30 cellular contexts compared by ENCODE assay signal in genomic region chr12:15770021-15770420, GRCh38. TPM values are rescaled to one million over a fixed set of nuclear protein-coding genes. Genes with fewer than 3 reads are reported as not detected.
A peak's percentile ranks its signal among the peaks of the same experiment; 100 is the strongest.
DNase-seq lines count a peak whose midpoint lies in the region; FAIRE-seq and TF ChIP-seq lines count a peak whose summit lies in the region.
"Had no signal": no experiment of that assay in that cellular context is flagged by ENCODE, and none has a peak within 500 bp of the region (broad histone marks: within the 10 kb centered on the region; RNA-seq: fewer than 3 reads in every experiment).

No MANE protein-coding gene starts in this region.

- H3K4me2 ChIP-seq in GM23248 (ENCODE audit: unreplicated experiment): peak overlapping the region; percentile 11
- no peak overlapping the region for H3K4me2 ChIP-seq in astrocyte (ENCODE audit: low read length)
- H3K4me2 ChIP-seq: BLaER1 treated with 17β-estradiol and CSF1 and Interleukin-3, amounts not matched to agents 10 nM and 100 nM had no signal

- in situ Hi-C loops in GM23248 (cut with MboI): no loop called here

- no peaks in the 10 kb centered on the region for H4K20me1 ChIP-seq in GM23248 (ENCODE audit: insufficient read depth)
- H4K20me1 ChIP-seq in astrocyte (ENCODE audit: insufficient read depth, low read length): peaks cover 4% of the 10 kb centered on the region
- H4K20me1 ChIP-seq: BLaER1 treated with 17β-estradiol and CSF1 and Interleukin-3, amounts not matched to agents 10 nM and 100 nM had no signal

- no peaks in the 10 kb centered on the region for H3K9me2 ChIP-seq in GM23248 (ENCODE audit: insufficient read depth)

- H3K9me3 ChIP-seq in GM23248 (ENCODE audit: low read depth) (no peaks in the 10 kb centered on the region), astrocyte (ENCODE audit: insufficient read depth, low read depth, low read length) (no peaks in the 10 kb centered on the region)
- H3K9me3 ChIP-seq: BLaER1 treated with 17β-estradiol and CSF1 and Interleukin-3, amounts not matched to agents 10 nM and 100 nM; breast epithelium; HAP-1 had no signal

- H3K27ac Mint-ChIP-seq in astrocyte (ENCODE audit: unreplicated experiment) (peak overlapping the region; percentile 47), nephron progenitor cell (peak overlapping the region; percentile 85), type B pancreatic cell (peak overlapping the region; percentile 89)
- H3K27ac Mint-ChIP-seq: activated CD4-positive, alpha-beta T cell treated with anti-CD3 and anti-CD28 coated beads for 36 hours; activated CD8-positive, alpha-beta T cell treated with anti-CD3 and anti-CD28 coated beads for 36 hours; activated T-helper 17 cell treated with anti-CD3 and anti-CD28 coated beads, Interleukin-2, amount 50 U/mL, for 72 hours; naive B cell had no signal

- peaks cover 100% of the 10 kb centered on the region for H3K79me2 ChIP-seq in GM23248 (ENCODE audit: insufficient read depth)
- peaks cover 90% of the 10 kb centered on the region for H3K79me2 ChIP-seq in astrocyte (ENCODE audit: insufficient read depth, low read length)

- peaks cover 16% of the 10 kb centered on the region for H3F3A ChIP-seq in GM23248 (ENCODE audit: insufficient read depth)

- no peak for FAIRE-seq in astrocyte (lab: Jason Lieb, UNC)
- FAIRE-seq: GM12892 had no signal

- TF ChIP-seq CTCF in astrocyte (IDR thresholded peaks at IDR 0.05; ENCODE audit: insufficient read depth, low read depth, low read length) (no peak), nephron progenitor cell (IDR thresholded peaks at IDR 0.05) (no peak), type B pancreatic cell (conservative IDR thresholded peaks at IDR 0.05) (no peak)

- H3K4me1 Mint-ChIP-seq in astrocyte (ENCODE audit: low read depth, unreplicated experiment): peaks cover 17% of the 10 kb centered on the region
- H3K4me1 Mint-ChIP-seq in nephron progenitor cell: no peaks in the 10 kb centered on the region
- H3K4me1 Mint-ChIP-seq in type B pancreatic cell (ENCODE audit: unreplicated experiment): peaks cover 9% of the 10 kb centered on the region
- H3K4me1 Mint-ChIP-seq: activated CD4-positive, alpha-beta T cell treated with anti-CD3 and anti-CD28 coated beads for 36 hours; activated T-helper 17 cell treated with anti-CD3 and anti-CD28 coated beads, Interleukin-2, amount 50 U/mL, for 72 hours; naive B cell had no signal

- H3K4me3 Mint-ChIP-seq in astrocyte (ENCODE audit: unreplicated experiment) (no peak overlapping the region), nephron progenitor cell (no peak overlapping the region), type B pancreatic cell (no peak overlapping the region)
- H3K4me3 Mint-ChIP-seq: activated CD4-positive, alpha-beta T cell treated with anti-CD3 and anti-CD28 coated beads for 36 hours; activated CD8-positive, alpha-beta T cell treated with anti-CD3 and anti-CD28 coated beads for 36 hours; activated T-helper 17 cell treated with anti-CD3 and anti-CD28 coated beads, Interleukin-2, amount 50 U/mL, for 72 hours; naive B cell had no signal

- H3K4me1 ChIP-seq in GM23248 (ENCODE audit: insufficient read depth) (peaks cover 37% of the 10 kb centered on the region), astrocyte (ENCODE audit: insufficient read depth, low read length) (no peaks in the 10 kb centered on the region)

- H3K27me3 Mint-ChIP-seq in astrocyte (ENCODE audit: low read depth, unreplicated experiment): no peaks in the 10 kb centered on the region
- H3K27me3 Mint-ChIP-seq in nephron progenitor cell (ENCODE audit: low read depth, poor library complexity): no peaks in the 10 kb centered on the region
- H3K27me3 Mint-ChIP-seq in type B pancreatic cell: no peaks in the 10 kb centered on the region
- H3K27me3 Mint-ChIP-seq: activated T-helper 17 cell treated with anti-CD3 and anti-CD28 coated beads, Interleukin-2, amount 50 U/mL, for 72 hours had no signal

- peak overlapping the region; percentile 44 for H3K27ac ChIP-seq in GM23248
- H3K27ac ChIP-seq in astrocyte (ENCODE audit: low read depth, low read length): peak overlapping the region; percentile 15
- H3K27ac ChIP-seq: BLaER1 treated with 17β-estradiol and CSF1 and Interleukin-3, amounts not matched to agents 10 nM and 100 nM; VCaP had no signal

- H3K27me3 ChIP-seq in GM23248 (replicated peaks; ENCODE audit: insufficient read depth): no peaks in the 10 kb centered on the region
- H3K27me3 ChIP-seq in astrocyte (ENCODE audit: insufficient read depth, low read length): no peaks in the 10 kb centered on the region
- H3K27me3 ChIP-seq: BLaER1 treated with 17β-estradiol and CSF1 and Interleukin-3, amounts not matched to agents 10 nM and 100 nM; breast epithelium had no signal

- WGBS in GM23248 (ENCODE audit: low coverage in 1 of 2, low lambda C conversion rate in 2 of 2, missing lambda C conversion rate in 2 of 2), 2 experiments: 86 to 90% methylated on average over 3 of the region's 3 CpGs

- H3K9me3 Mint-ChIP-seq in astrocyte (ENCODE audit: unreplicated experiment) (no peaks in the 10 kb centered on the region), nephron progenitor cell (no peaks in the 10 kb centered on the region), type B pancreatic cell (no peaks in the 10 kb centered on the region)
- H3K9me3 Mint-ChIP-seq: activated CD8-positive, alpha-beta T cell treated with anti-CD3 and anti-CD28 coated beads for 36 hours; activated T-helper 17 cell treated with anti-CD3 and anti-CD28 coated beads, Interleukin-2, amount 50 U/mL, for 72 hours; naive B cell had no signal

- H3K36me3 ChIP-seq in GM23248 (ENCODE audit: low read depth) (peaks cover 4% of the 10 kb centered on the region; the same call in 1 of the 2 replicates), astrocyte (ENCODE audit: insufficient read depth, low read length) (no peaks in the 10 kb centered on the region)
- H3K36me3 ChIP-seq: BLaER1 treated with 17β-estradiol and CSF1 and Interleukin-3, amounts not matched to agents 10 nM and 100 nM; breast epithelium; HAP-1 had no signal

- no peak for DNase-seq in GM23248
- DNase-seq in astrocyte (ENCODE audit: low read depth): no peak
- no peak for DNase-seq in nephron progenitor cell
- no peak for DNase-seq in type B pancreatic cell (ENCODE audit: extremely low spot score, unreplicated experiment)
- no peak for DNase-seq in dermis blood vessel endothelial cell
- DNase-seq in kidney tubule cell (ENCODE audit: low spot score): no peak
- DNase-seq in nucleus accumbens (lab: John Stamatoyannopoulos, UW): no peak
- DNase-seq: activated CD4-positive, alpha-beta T cell treated with anti-CD3 and anti-CD28 coated beads for 36 hours; activated CD8-positive, alpha-beta memory T cell treated with anti-CD3 and anti-CD28 coated beads, Interleukin-2, amount 50 U/mL, for 48 hours; activated CD8-positive, alpha-beta T cell treated with anti-CD3 and anti-CD28 coated beads for 36 hours; activated naive CD4-positive, alpha-beta T cell treated with anti-CD3 and anti-CD28 coated beads, Interleukin-2, amount 50 U/mL, for 16 hours; amniotic stem cell; DMS153; effector CD4-positive, alpha-beta T cell; MV-4-11; naive B cell; NCI-H1436; NCI-H2081 treated with DMSO at 0.1 percent for 48 hours; NCI-H226; NCI-H748 treated with DMSO at 0.1 percent for 48 hours; occipital lobe; SHP77; stimulated activated CD4-positive, alpha-beta T cell treated with anti-CD3 and anti-CD28 coated beads, Interleukin-1b, Interleukin-23, amount 100 ng/mL, for 48 hours; stimulated activated naive CD8-positive, alpha-beta T cell treated with anti-CD3 and anti-CD28 coated beads, Interleukin-15, Interleukin-2, amounts not matched to agents 100 U/mL and 50 U/mL, for 24 hours had no signal

- H3K4me3 ChIP-seq in GM23248: no peak overlapping the region
- no peak overlapping the region for H3K4me3 ChIP-seq in astrocyte (ENCODE audit: insufficient read depth, low read depth, low read length)
- H3K4me3 ChIP-seq: BLaER1 treated with 17β-estradiol and CSF1 and Interleukin-3, amounts not matched to agents 10 nM and 100 nM; breast epithelium; HAP-1 had no signal

- H3K9ac ChIP-seq in GM23248 (0 out of 2 replicates have a peak overlapping the region, but pooled peaks have one; percentile 7), astrocyte (ENCODE audit: low read length) (no peak overlapping the region)
- H3K9ac ChIP-seq: BLaER1 treated with 17β-estradiol and CSF1 and Interleukin-3, amounts not matched to agents 10 nM and 100 nM had no signal

- no peaks in the 10 kb centered on the region for H3K36me3 Mint-ChIP-seq in astrocyte (ENCODE audit: low read depth, unreplicated experiment)
- no peaks in the 10 kb centered on the region for H3K36me3 Mint-ChIP-seq in nephron progenitor cell (ENCODE audit: low read depth)
- H3K36me3 Mint-ChIP-seq in type B pancreatic cell: peaks cover 7% of the 10 kb centered on the region
- H3K36me3 Mint-ChIP-seq: naive B cell had no signal

- H2AFZ ChIP-seq in GM23248 (no peak overlapping the region), astrocyte (ENCODE audit: low read depth, low read length) (no peak overlapping the region)

RNA-seq across cellular contexts. Expression of gene EPS8, which starts 19.2 kb away (rescaled TPM):
- total RNA-seq in GM23248 (2014; rRNA removed; shearing (Covaris generic)): 107 and 123 TPM in 2 replicates
- 100 and 103 TPM in 2 replicates for polyA plus RNA-seq in GM23248 (2016; fragmentation: Nextera tagmentation; extraction: Ambion mirVana)
- total RNA-seq in astrocyte: 31.8 and 39.0 TPM in 2 replicates
- 23.7 and 31.7 TPM in 2 replicates for total RNA-seq in type B pancreatic cell (ENCODE audit: low replicate concordance)
- 14.1 and 29.1 TPM in 2 replicates for total RNA-seq in dermis blood vessel endothelial cell
